In the genomic region with DNA sequence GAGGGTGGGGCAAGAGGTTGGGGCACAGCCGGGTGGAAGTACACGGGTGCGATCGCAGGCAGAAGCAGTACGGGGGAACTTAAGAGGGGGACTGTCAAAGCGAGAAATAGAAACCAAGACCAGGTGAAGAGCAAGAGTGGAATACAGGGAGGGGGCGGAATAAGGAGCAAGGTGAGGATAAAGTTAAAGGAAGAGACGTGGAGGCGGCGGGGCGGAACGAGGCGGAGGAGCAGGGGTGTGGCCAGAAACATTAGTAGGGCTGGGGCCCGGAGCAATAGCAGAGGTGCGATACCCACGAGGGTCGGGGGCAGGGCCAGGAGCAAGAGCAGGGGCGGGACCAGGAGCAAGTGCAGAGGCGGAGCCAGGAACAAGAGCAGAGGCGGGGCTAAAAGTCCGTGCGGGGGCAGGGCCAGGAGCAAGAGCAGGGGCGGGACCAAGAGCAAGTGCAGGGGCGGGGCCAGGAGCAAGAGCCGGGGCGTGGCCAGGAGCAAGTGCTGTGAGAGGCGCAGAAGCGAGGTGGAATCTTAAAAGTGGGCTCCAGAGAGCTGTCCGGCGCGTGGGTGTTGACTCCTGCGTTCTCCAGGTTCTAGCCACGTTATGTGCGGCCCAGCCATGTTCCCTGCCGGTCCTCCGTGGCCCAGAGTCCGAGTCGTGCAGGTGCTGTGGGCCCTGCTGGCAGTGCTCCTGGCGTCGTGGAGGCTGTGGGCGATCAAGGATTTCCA, we compare ENCODE assay signal across 9 cellular contexts. TPM values are rescaled to one million over a fixed set of nuclear protein-coding genes. Genes with fewer than 3 reads are reported as not detected.
DNase-seq lines count a peak whose midpoint lies in the region; ATAC-seq, FAIRE-seq and TF ChIP-seq lines count a peak whose summit lies in the region.
"Had no signal": no experiment of that assay in that cellular context is flagged by ENCODE, and none has a peak within 500 bp of the region (broad histone marks: within the 10 kb centered on the region; RNA-seq: fewer than 3 reads in every experiment).

No MANE protein-coding gene starts in this region.

- no peaks in the 10 kb centered on the region for H3K36me3 ChIP-seq in BE2C

- ATAC-seq in GM19324 (IDR thresholded peaks at IDR 0.05; ENCODE audit: low FRiP score, unreplicated experiment) (peak; percentile 57), HG03457 (IDR thresholded peaks at IDR 0.05; ENCODE audit: unreplicated experiment) (peak; percentile 38), left lobe of liver (peak; percentile 77)

- peak; percentile 55 for FAIRE-seq in colon (lab: Jason Lieb, UNC)

- H3K4me3 ChIP-seq in BE2C (ENCODE audit: low read depth, low read length), result peak overlapping the region; percentile 63

- H3K4me1 ChIP-seq in BE2C, result no peaks in the 10 kb centered on the region

- DNase-seq in BE2C (peak; percentile 97), NCI-H526 (lab: John Stamatoyannopoulos, UW) (peak; percentile 90 to 99), left lobe of liver (ENCODE audit: low spot score) (peak; percentile 93)
- DNase-seq in activated CD4-positive, alpha-beta T cell treated with anti-CD3 and anti-CD28 coated beads for 48 hours, result peak; percentile 98
- DNase-seq in stimulated activated CD4-positive, alpha-beta T cell treated with anti-CD3 and anti-CD28 coated beads, Interleukin-1b, Interleukin-23, amount 100 ng/mL, for 48 hours, result peak; percentile 98

- no peaks in the 10 kb centered on the region for H3K27me3 ChIP-seq in BE2C

- TF ChIP-seq CTCF in BE2C (IDR thresholded peaks at IDR 0.05; ENCODE audit: low read depth, low read length), result no peak

- H3K9me3 ChIP-seq in BE2C, result no peaks in the 10 kb centered on the region

RNA-seq across cellular contexts. Expression of a gene that starts 1.2 kb away (rescaled TPM):
- polyA plus RNA-seq in BE2C (2012; ENCODE audit: insufficient read depth, insufficient read length, low read depth), result 1.2 TPM
- 4.0 TPM for total RNA-seq in left lobe of liver

RNA-seq across cellular contexts. Expression of a gene that starts 17.2 kb away (rescaled TPM):
- 0.12 TPM for polyA plus RNA-seq in BE2C (2012; ENCODE audit: insufficient read depth, insufficient read length, low read depth)
- total RNA-seq in left lobe of liver, result 1.4 TPM

RNA-seq across cellular contexts. Expression of a gene that starts 21.1 kb away (rescaled TPM):
- 104 TPM for polyA plus RNA-seq in BE2C (2012; ENCODE audit: insufficient read depth, insufficient read length, low read depth)
- 41.7 TPM for total RNA-seq in left lobe of liver

RNA-seq across cellular contexts. Expression of a gene that starts 32.7 kb away (rescaled TPM):
- 0.91 TPM for polyA plus RNA-seq in BE2C (2012; ENCODE audit: insufficient read depth, insufficient read length, low read depth)
- total RNA-seq in left lobe of liver, result 0.40 TPM
- total RNA-seq: activated CD8-positive, alpha-beta memory T cell treated with anti-CD3 and anti-CD28 coated beads for 36 hours had no signal

RNA-seq across cellular contexts. Expression of a gene that starts 37.6 kb away (rescaled TPM):
- polyA plus RNA-seq in BE2C (2012; ENCODE audit: insufficient read depth, insufficient read length, low read depth), result 683 TPM
- 62.5 TPM for total RNA-seq in left lobe of liver

Comparison
In these comparisons a context has a peak if more than half of its experiments do, and no peak if none do; other contexts are left out.
1. Peak in every context shown above with its lines: DNase-seq, ATAC-seq and H3K4me3 ChIP-seq.